8 cellular contexts compared by ENCODE assay signal in the genomic region with DNA sequence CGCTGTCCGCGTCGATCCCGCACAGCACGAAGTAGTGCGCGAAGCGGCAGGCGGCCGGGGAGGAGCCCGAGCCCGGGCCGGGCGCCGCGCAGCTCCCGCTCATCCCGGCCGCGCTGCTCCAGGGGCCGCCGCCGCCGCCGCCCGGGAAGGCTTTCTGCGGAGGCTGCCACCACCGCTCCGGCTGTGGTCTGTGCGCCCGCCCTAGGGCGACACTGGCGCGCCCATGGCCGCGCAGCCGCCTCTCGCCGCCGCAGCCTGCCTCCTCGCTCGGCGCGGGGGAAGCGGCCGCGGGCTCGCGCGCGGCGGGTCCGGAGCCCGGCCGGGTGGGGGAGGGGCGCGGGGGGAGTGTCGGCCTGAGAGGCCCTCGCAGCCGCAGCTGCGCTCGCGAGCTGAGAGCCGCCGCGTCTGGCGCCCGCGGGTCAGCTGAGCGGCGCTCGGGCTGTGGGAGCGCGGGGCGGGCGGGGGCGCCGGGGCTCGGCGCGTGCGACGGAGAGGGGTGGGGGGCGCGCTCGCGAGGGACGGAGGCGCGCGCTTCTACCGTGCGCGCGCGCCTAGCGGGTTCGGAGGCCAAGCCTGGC. TPM values are rescaled to one million over a fixed set of nuclear protein-coding genes. Genes with fewer than 3 reads are reported as not detected.
DNase-seq lines count a peak whose midpoint lies in the region; ATAC-seq and TF ChIP-seq lines count a peak whose summit lies in the region.

Gene DENND5B, minus strand, starts transcription at position 407 of the 578 bp plus-strand sequence. Its CDS starts 304 bp downstream, at position 103.

- H3K9me2 ChIP-seq in SK-N-SH, result no peaks in the 10 kb centered on the region

- peak within 1 kb of the TSS; percentile 61 for H2AFZ ChIP-seq in SK-N-SH (ENCODE audit: low read depth)

- H3K36me3 ChIP-seq in SK-N-SH (replicated peaks in 1 of 2; ENCODE audit: control insufficient read depth in 1 of 2, insufficient read depth in 2 of 2, low read length in 1 of 2), result no peaks in the 10 kb centered on the region
- no peaks in the 10 kb centered on the region for H3K36me3 ChIP-seq in kidney epithelial cell (ENCODE audit: control insufficient read depth, insufficient read depth, low read length)

- H3K27ac ChIP-seq in SK-N-SH (ENCODE audit: low read depth in 2 of 2, low read length in 1 of 2), result peak within 1 kb of the TSS; percentile 89 to 93
- peak within 1 kb of the TSS; percentile 96 for H3K27ac ChIP-seq in cingulate gyrus (ENCODE audit: low read depth, low read length)

- POLR2A ChIA-PET in SK-N-SH (lab: Yijun Ruan, JAX), result interaction anchor here (0.6 to 1.5 kb wide), 4 partner anchors 11 to 296 kb away, joined by 3 to 4 read pairs (median 3); no protein-coding TSS in a partner anchor

- CTCF ChIA-PET in SK-N-SH (lab: Yijun Ruan, JAX), result interaction anchor here (0.5 to 2.2 kb wide), 8 partner anchors 10 to 338 kb away, joined by 3 to 9 read pairs (median 4); no protein-coding TSS in a partner anchor

- TF ChIP-seq EP300 in SK-N-SH (IDR thresholded peaks at IDR 0.05; ENCODE audit: borderline replicate concordance in 1 of 2, low read depth in 1 of 2, low read length in 1 of 2), result no peak

- peak; percentile 35 for DNase-seq in DMS79 treated with DMSO at 0.1 percent for 48 hours (lab: John Stamatoyannopoulos, UW)
- no peak for DNase-seq in DMS79 (lab: John Stamatoyannopoulos, UW)
- DNase-seq in Jurkat, Clone E6-1 (ENCODE audit: low read depth, low spot score), result no peak
- peak; percentile 93 for DNase-seq in SK-N-SH
- no peak for DNase-seq in kidney epithelial cell (ENCODE audit: low read depth)
- peak; percentile 14 for DNase-seq in stimulated activated CD4-positive, alpha-beta T cell treated with anti-CD3 and anti-CD28 coated beads, Interleukin-12 subunit alpha, Interleukin-12 subunit beta, amount 100 ng/mL, for 4 hours

- peaks cover 4 to 14% of the 10 kb centered on the region in 2 experiments; a peak in 2 of 4 replicates for H3K4me1 ChIP-seq in SK-N-SH (ENCODE audit: control insufficient read depth in 1 of 2, insufficient read depth in 2 of 2, low read depth in 1 of 2, low read length in 1 of 2)

- peaks cover 48% of the 10 kb centered on the region for H3K79me2 ChIP-seq in SK-N-SH (ENCODE audit: insufficient read depth)

- peak within 1 kb of the TSS; percentile 62 for H3K4me3 ChIP-seq in Jurkat, Clone E6-1 (ENCODE audit: low read length)
- peak within 1 kb of the TSS; percentile 83 to 88 for H3K4me3 ChIP-seq in SK-N-SH (ENCODE audit: low read depth in 2 of 2, low read length in 1 of 2)
- peak within 1 kb of the TSS; percentile 75 for H3K4me3 ChIP-seq in kidney epithelial cell (ENCODE audit: low read depth, low read length)

- 0% methylated on average over 11 of the region's 99 CpGs for WGBS in SK-N-SH (ENCODE audit: low lambda C conversion rate)

- TF ChIP-seq RAD21 in SK-N-SH (IDR thresholded peaks at IDR 0.05; ENCODE audit: low read length), result no peak

- H3K4me2 ChIP-seq in SK-N-SH, result peak within 1 kb of the TSS; percentile 95

- no peaks in the 10 kb centered on the region for H4K20me1 ChIP-seq in SK-N-SH (ENCODE audit: insufficient read depth)

- TF ChIP-seq CTCF in SK-N-SH (IDR thresholded peaks at IDR 0.05) (0 out of 2 replicates have a peak, but pooled peaks have one; percentile 3), kidney epithelial cell (IDR thresholded peaks at IDR 0.05; ENCODE audit: insufficient read depth, low read length, poor library complexity, severe bottlenecking) (no peak)

- no peaks in the 10 kb centered on the region for H3K9me3 ChIP-seq in SK-N-SH

- H3K9ac ChIP-seq in SK-N-SH, result peak within 1 kb of the TSS; percentile 89

- H3F3A ChIP-seq in SK-N-SH (replicated peaks; ENCODE audit: insufficient read depth), result peaks cover 3% of the 10 kb centered on the region

- H3K27me3 ChIP-seq in SK-N-SH (ENCODE audit: insufficient read depth) (no peaks in the 10 kb centered on the region), kidney epithelial cell (ENCODE audit: control insufficient read depth, insufficient read depth, low read length) (no peaks in the 10 kb centered on the region)

- ATAC-seq in GM21786 (IDR thresholded peaks at IDR 0.05; ENCODE audit: unreplicated experiment), result peak; percentile 41

TF ChIP-seq in SK-N-SH, 30 proteins besides CTCF, POLR2A, EP300 and RAD21:
- TF ChIP-seq CHD2 (IDR thresholded peaks at IDR 0.05; ENCODE audit: low read length, partially characterized antibody), result peak; percentile 41
- no peak for TF ChIP-seq GATA2 (CRISPR knock-in tag; IDR thresholded peaks at IDR 0.05)
- no peak for TF ChIP-seq JUND (IDR thresholded peaks at IDR 0.05)
- 0 out of 2 replicates have a peak, but pooled peaks have one; percentile 14 for TF ChIP-seq MXI1 (IDR thresholded peaks at IDR 0.05; ENCODE audit: low read depth, low read length)

RNA-seq across cellular contexts. Expression of gene DENND5B, which starts in this region (rescaled TPM):
- polyA plus RNA-seq in Jurkat, Clone E6-1 (2012; ENCODE audit: insufficient read depth, insufficient read length), result 5.7 TPM
- 5.3 and 9.0 TPM in 2 replicates for polyA plus RNA-seq in SK-N-SH (2012; rRNA removed)
- 7.7 and 8.5 TPM in 2 replicates for polyA plus RNA-seq in SK-N-SH (2012; cell fraction: cytosol; rRNA removed)
- 4.4 and 8.2 TPM in 2 replicates for polyA plus RNA-seq in SK-N-SH (2012; cell fraction: nucleus; rRNA removed)
- total RNA-seq in kidney epithelial cell, result 7.6 and 7.9 TPM in 2 replicates

Comparison
In these comparisons a context has a peak if more than half of its experiments do, and no peak if none do; other contexts are left out.
1. DNase-seq: peak in DMS79 treated with DMSO at 0.1 percent for 48 hours (single experiment), SK-N-SH (single experiment) and stimulated activated CD4-positive, alpha-beta T cell treated with anti-CD3 and anti-CD28 coated beads, Interleukin-12 subunit alpha, Interleukin-12 subunit beta, amount 100 ng/mL, for 4 hours (single experiment); none in DMS79 (single experiment), Jurkat, Clone E6-1 (single experiment) and kidney epithelial cell (single experiment).
2. Peak in every context shown above with its lines, with median percentiles within 50 percentile points of each other: H3K4me3 ChIP-seq.